In the genomic region with DNA sequence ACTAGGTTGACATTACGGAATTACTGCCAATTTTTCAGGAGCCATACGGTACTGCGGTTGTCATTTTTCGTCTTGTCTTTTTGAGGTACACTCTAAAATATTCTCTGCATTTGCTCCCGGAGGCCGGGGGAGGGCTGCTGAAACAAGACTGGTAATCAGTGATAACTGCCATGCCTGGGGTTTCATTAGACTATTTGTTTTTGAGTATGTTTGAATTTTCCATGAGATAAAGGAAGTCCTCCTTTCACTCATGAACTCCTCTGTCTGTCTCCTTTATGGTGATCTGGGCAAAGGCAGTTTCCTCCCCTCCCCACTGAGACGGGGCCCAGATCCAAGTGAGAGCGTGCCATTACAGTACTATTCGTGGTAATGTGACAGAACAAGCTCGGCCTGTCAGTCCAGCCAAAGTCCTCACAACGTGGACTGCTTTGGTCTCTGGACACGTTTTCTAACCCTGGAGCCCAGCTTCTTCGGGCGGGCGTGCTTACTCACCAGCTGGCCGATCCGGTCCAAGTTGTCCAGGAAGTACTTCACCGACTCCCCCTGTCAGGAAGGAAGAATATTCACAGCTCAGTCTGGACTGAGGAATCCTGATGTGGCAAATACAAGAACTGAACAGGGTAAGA, we compare ENCODE assay signal across 8 cellular contexts. TPM values are rescaled to one million over a fixed set of nuclear protein-coding genes. Genes with fewer than 3 reads are reported as not detected.
DNase-seq lines count a peak whose midpoint lies in the region; ATAC-seq and TF ChIP-seq lines count a peak whose summit lies in the region.

No MANE protein-coding gene starts in this region.

- H3K36me3 ChIP-seq in BJ (ENCODE audit: control insufficient read depth, insufficient read depth, low read length) (peaks cover 11% of the 10 kb centered on the region), MG63 (peaks cover 16% of the 10 kb centered on the region)

- no peaks in the 10 kb centered on the region for H3K27me3 Mint-ChIP-seq in nephron (ENCODE audit: low read depth)
- no peaks in the 10 kb centered on the region for H3K27me3 Mint-ChIP-seq in activated CD8-positive, alpha-beta T cell treated with anti-CD3 and anti-CD28 coated beads, Interleukin-2, amount 10 ng/mL, durations not matched to agents 7 days and 5 days (ENCODE audit: low read depth)

- POLR2A ChIA-PET in BJ (lab: Charles Lee): interaction anchor here (0.6 kb wide), 1 partner anchor 25 kb away, joined by 3 read pairs; no protein-coding TSS in a partner anchor
- POLR2A ChIA-PET in activated CD8-positive, alpha-beta T cell treated with anti-CD3 and anti-CD28 coated beads, Interleukin-2, amount 10 ng/mL, durations not matched to agents 7 days and 5 days (lab: Charles Lee): no interaction called here

- peak; percentile 78 for TF ChIP-seq POLR2A in erythroblast (IDR thresholded peaks at IDR 0.05; ENCODE audit: low read length)

- ATAC-seq in activated CD8-positive, alpha-beta T cell treated with anti-CD3 and anti-CD28 coated beads, Interleukin-2, amount 10 ng/mL, durations not matched to agents 7 days and 5 days: no peak

- H3K9me3 Mint-ChIP-seq in nephron: no peaks in the 10 kb centered on the region
- no peaks in the 10 kb centered on the region for H3K9me3 Mint-ChIP-seq in activated CD8-positive, alpha-beta T cell treated with anti-CD3 and anti-CD28 coated beads, Interleukin-2, amount 10 ng/mL, durations not matched to agents 7 days and 5 days (ENCODE audit: insufficient read depth)

- no peaks in the 10 kb centered on the region for H3K27me3 ChIP-seq in BJ (ENCODE audit: control insufficient read depth, insufficient read depth, low read length)
- H3K27me3 ChIP-seq in MG63: no peaks in the 10 kb centered on the region

- 0 out of 2 replicates have a peak, but pooled peaks have one; percentile 4 for TF ChIP-seq CTCF in BJ (IDR thresholded peaks at IDR 0.05; ENCODE audit: insufficient read depth, low read depth, low read length)
- no peak for TF ChIP-seq CTCF in nephron (IDR thresholded peaks at IDR 0.05; ENCODE audit: unreplicated experiment in 3 of 3)

- H3K4me3 ChIP-seq in BJ (ENCODE audit: low read depth, low read length) (no peak overlapping the region), MG63 (no peak overlapping the region)

- H3K4me1 Mint-ChIP-seq in nephron: peaks cover 88% of the 10 kb centered on the region
- peaks cover 26% of the 10 kb centered on the region for H3K4me1 Mint-ChIP-seq in activated CD8-positive, alpha-beta T cell treated with anti-CD3 and anti-CD28 coated beads, Interleukin-2, amount 10 ng/mL, durations not matched to agents 7 days and 5 days (ENCODE audit: low read depth)

- peaks cover 49% of the 10 kb centered on the region for H3K36me3 Mint-ChIP-seq in nephron (ENCODE audit: low read depth)
- H3K36me3 Mint-ChIP-seq in activated CD8-positive, alpha-beta T cell treated with anti-CD3 and anti-CD28 coated beads, Interleukin-2, amount 10 ng/mL, durations not matched to agents 7 days and 5 days (ENCODE audit: low read depth): peaks cover 8% of the 10 kb centered on the region

- DNase-seq in BJ (ENCODE audit: low read depth) (no peak), MG63 (peak; percentile 74), erythroblast (lab: John Stamatoyannopoulos, UW) (peak; percentile 71 to 79), T-helper 2 cell (no peak), GM19240 (ENCODE audit: insufficient read length, low spot score) (no peak), MV-4-11 (lab: John Stamatoyannopoulos, UW) (no peak)
- no peak for DNase-seq in activated CD8-positive, alpha-beta T cell treated with anti-CD3 and anti-CD28 coated beads, Interleukin-2, amount 10 ng/mL, durations not matched to agents 7 days and 5 days

- CTCF ChIA-PET in BJ (lab: Yijun Ruan, JAX): interaction anchor here (1.0 kb wide), 1 partner anchor 166 kb away, joined by 3 read pairs; no protein-coding TSS in a partner anchor
- CTCF ChIA-PET in activated CD8-positive, alpha-beta T cell treated with anti-CD3 and anti-CD28 coated beads, Interleukin-2, amount 10 ng/mL, durations not matched to agents 7 days and 5 days (lab: Charles Lee): no interaction called here

- no peaks in the 10 kb centered on the region for H3K9me3 ChIP-seq in MG63

- peak overlapping the region; percentile 4 to 28 (median 4) for H3K27ac Mint-ChIP-seq in nephron
- H3K27ac Mint-ChIP-seq in activated CD8-positive, alpha-beta T cell treated with anti-CD3 and anti-CD28 coated beads, Interleukin-2, amount 10 ng/mL, durations not matched to agents 7 days and 5 days: no peak overlapping the region

- no peak overlapping the region for H3K4me3 Mint-ChIP-seq in nephron
- H3K4me3 Mint-ChIP-seq in activated CD8-positive, alpha-beta T cell treated with anti-CD3 and anti-CD28 coated beads, Interleukin-2, amount 10 ng/mL, durations not matched to agents 7 days and 5 days: no peak overlapping the region

RNA-seq across cellular contexts. Expression of a gene that starts 45.1 kb away (rescaled TPM):
- 2.9 and 3.7 TPM in 2 replicates for polyA plus RNA-seq in BJ (2011; rRNA removed)
- 3.8 and 4.5 TPM in 2 replicates for polyA minus RNA-seq in BJ (2011; rRNA and poly(A)+ RNA removed)
- 0.03 TPM in 1 of 2 replicates, not detected in the other for total RNA-seq in MG63 (2014; rRNA removed; shearing (Covaris generic); ENCODE audit: low replicate concordance)
- total RNA-seq in activated CD8-positive, alpha-beta T cell treated with anti-CD3 and anti-CD28 coated beads, Interleukin-2, amount 10 ng/mL, durations not matched to agents 7 days and 5 days: not detected

Comparison
In these comparisons a context has a peak if more than half of its experiments do, and no peak if none do; other contexts are left out.
1. DNase-seq: peak in MG63 (single experiment) and erythroblast (2 of 2); none in BJ (single experiment), T-helper 2 cell (0 of 5), GM19240 (single experiment), activated CD8-positive, alpha-beta T cell treated with anti-CD3 and anti-CD28 coated beads, Interleukin-2, amount 10 ng/mL, durations not matched to agents 7 days and 5 days (single experiment) and MV-4-11 (single experiment).